In the genomic region with DNA sequence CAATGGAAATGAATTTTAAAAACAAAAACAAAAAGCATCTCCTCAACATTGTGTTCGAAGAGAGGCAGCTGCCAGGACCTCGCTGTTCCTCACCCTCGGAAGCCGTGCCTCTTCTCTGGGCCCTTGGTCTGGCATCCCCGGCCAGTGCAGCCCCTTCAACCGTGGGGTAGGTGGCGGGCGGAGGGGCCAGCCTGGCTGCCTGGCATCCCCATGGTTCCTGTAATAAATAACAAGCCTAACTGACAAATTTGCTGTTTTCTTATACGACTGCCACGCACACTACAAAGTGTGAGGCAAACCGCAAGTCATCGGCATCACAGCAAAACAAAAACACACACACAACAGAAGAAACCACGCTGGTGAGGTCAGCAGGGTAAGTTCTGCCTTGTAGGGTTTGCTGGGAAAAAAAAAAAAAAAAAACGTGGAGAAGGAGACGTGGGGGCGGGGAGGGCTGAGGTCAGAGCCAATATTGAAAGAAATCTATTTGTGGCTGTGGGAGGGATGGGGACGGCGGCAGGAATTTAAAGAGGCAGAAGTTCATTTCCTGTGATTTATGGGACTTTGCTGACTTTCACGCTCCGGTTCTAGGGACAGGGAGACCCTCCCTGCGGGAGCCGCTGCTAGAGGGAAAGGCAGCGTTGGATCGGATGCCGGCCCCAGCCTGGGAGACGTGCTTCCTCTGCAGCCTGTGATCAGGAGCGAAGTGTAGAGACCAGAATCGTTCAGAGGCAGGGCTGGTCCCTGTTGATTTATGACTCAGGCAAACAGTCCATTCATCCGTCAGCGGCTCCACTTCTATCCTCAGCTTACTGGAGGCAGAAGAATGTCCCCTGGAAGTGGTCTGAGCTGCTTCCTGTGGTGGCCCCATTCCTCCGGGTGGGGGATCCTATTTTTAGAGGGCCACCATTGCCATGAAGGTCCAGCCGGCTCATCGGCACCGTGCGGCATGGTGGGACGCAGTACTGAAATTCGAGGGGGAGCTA, we compare ENCODE assay signal across 9 cellular contexts.
DNase-seq lines count a peak whose midpoint lies in the region; ATAC-seq and TF ChIP-seq lines count a peak whose summit lies in the region.
"Had no signal": no experiment of that assay in that cellular context is flagged by ENCODE, and none has a peak within 500 bp of the region (broad histone marks: within the 10 kb centered on the region; RNA-seq: fewer than 3 reads in every experiment).

No MANE protein-coding gene starts in this region.

- peak overlapping the region; percentile 73 for H3K4me2 ChIP-seq in hepatocyte

- H3K36me3 ChIP-seq in adrenal gland (replicated peaks in 1 of 2): no peaks in the 10 kb centered on the region
- no peaks in the 10 kb centered on the region for H3K36me3 ChIP-seq in hepatocyte (replicated peaks; ENCODE audit: insufficient read depth, low read depth)
- no peaks in the 10 kb centered on the region for H3K36me3 ChIP-seq in spleen

- peak overlapping the region in 1 of 4 donors; percentile 31 for H3K4me3 ChIP-seq in adrenal gland
- H3K4me3 ChIP-seq in hepatocyte: no peak overlapping the region
- peak overlapping the region in 2 of 8 donors; percentile 25 to 35 for H3K4me3 ChIP-seq in spleen

- H3K27me3 ChIP-seq in adrenal gland (no peaks in the 10 kb centered on the region), hepatocyte (no peaks in the 10 kb centered on the region), spleen (replicated peaks in 1 of 7) (peaks cover 0 to 46% (median 0%) of the 10 kb centered on the region in 7 donors)

- TF ChIP-seq CTCF in adrenal gland (IDR thresholded peaks at IDR 0.05): no peak
- TF ChIP-seq CTCF in hepatocyte (IDR thresholded peaks at IDR 0.05; ENCODE audit: poor library complexity): no peak
- no peak for TF ChIP-seq CTCF in spleen (IDR thresholded peaks at IDR 0.05 in 8 of 11, conservative IDR thresholded peaks at IDR 0.05 in 3 of 11)

- no peak overlapping the region for H2AFZ ChIP-seq in hepatocyte

- H3K79me2 ChIP-seq in hepatocyte: no peaks in the 10 kb centered on the region

- peak overlapping the region in 2 of 5 donors; percentile 26 to 60 for H3K27ac ChIP-seq in adrenal gland
- peak overlapping the region; percentile 83 for H3K27ac ChIP-seq in hepatocyte
- peak overlapping the region in 7 of 8 donors; percentile 49 to 70 (median 60) for H3K27ac ChIP-seq in spleen

- H4K20me1 ChIP-seq in hepatocyte (ENCODE audit: insufficient read depth, poor library complexity, severe bottlenecking): no peaks in the 10 kb centered on the region

- H3K4me1 ChIP-seq in adrenal gland (replicated peaks in 1 of 2) (no peaks in the 10 kb centered on the region), hepatocyte (ENCODE audit: insufficient read depth) (peaks cover 3% of the 10 kb centered on the region), spleen (peaks cover 0 to 11% (median 7%) of the 10 kb centered on the region in 6 donors)

- 17 to 22% (median 20%) methylated on average over 30 to 37 of the region's 37 CpGs for WGBS in adrenal gland, 4 donors
- WGBS in hepatocyte (ENCODE audit: low lambda C conversion rate, missing lambda C conversion rate): 34% methylated on average over 37 of the region's 37 CpGs
- WGBS in spleen, 5 donors: 7 to 16% (median 11%) methylated on average over 37 of the region's 37 CpGs

- ATAC-seq in HG03342 (IDR thresholded peaks at IDR 0.05; ENCODE audit: unreplicated experiment) (no peak), HG02884 (IDR thresholded peaks at IDR 0.05; ENCODE audit: unreplicated experiment) (no peak)
- ATAC-seq: left colon had no signal

- H3K9me2 ChIP-seq in hepatocyte (replicated peaks; ENCODE audit: insufficient read depth): no peaks in the 10 kb centered on the region

- no peak for TF ChIP-seq POLR2A in adrenal gland (IDR thresholded peaks at IDR 0.05)
- TF ChIP-seq POLR2A in spleen (IDR thresholded peaks at IDR 0.05): no peak

- DNase-seq in HT-29 (ENCODE audit: low spot score) (peak; percentile 15), adrenal gland (peak in 5 of 7 donors; percentile 16 to 57 (median 34)), hepatocyte (ENCODE audit: low spot score) (peak; percentile 70), spleen (peak; percentile 64), NCI-H446 treated with DMSO at 0.1 percent for 48 hours (lab: John Stamatoyannopoulos, UW) (no peak)
- DNase-seq: left colon, NCI-H1694 treated with DMSO at 0.1 percent for 48 hours had no signal

- intact Hi-C loops in adrenal gland (cut with DNase I) (no loop called here), spleen (cut with DNase I; ENCODE audit: low total_unique reads) (no loop called here)

- H3K9me3 ChIP-seq in adrenal gland (replicated peaks in 1 of 3) (no peaks in the 10 kb centered on the region), hepatocyte (ENCODE audit: low read depth) (no peaks in the 10 kb centered on the region), spleen (no peaks in the 10 kb centered on the region)
